ENCODE assay signal across 17 cellular contexts in genomic region chr9:128409450-128409849, GRCh38. TPM values are rescaled to one million over a fixed set of nuclear protein-coding genes. Genes with fewer than 3 reads are reported as not detected.
DNase-seq lines count a peak whose midpoint lies in the region; ATAC-seq and TF ChIP-seq lines count a peak whose summit lies in the region.
"Had no signal": no experiment of that assay in that cellular context is flagged by ENCODE, and none has a peak within 500 bp of the region (broad histone marks: within the 10 kb centered on the region; RNA-seq: fewer than 3 reads in every experiment).

No MANE protein-coding gene starts in this region.

- peaks cover 71% of the 10 kb centered on the region for H3K4me1 Mint-ChIP-seq in neural crest cell
- H3K4me1 Mint-ChIP-seq: B cell; CD4-positive, CD25-positive, alpha-beta regulatory T cell had no signal

- peak overlapping the region; percentile 48 for H3K4me3 Mint-ChIP-seq in neural crest cell
- H3K4me3 Mint-ChIP-seq: B cell; CD4-positive, CD25-positive, alpha-beta regulatory T cell had no signal

- H3K27me3 ChIP-seq in NT2/D1 (ENCODE audit: insufficient read depth, insufficient read length) = peaks cover 64% of the 10 kb centered on the region
- H3K27me3 ChIP-seq in testis = no peaks in the 10 kb centered on the region

- peaks cover 8% of the 10 kb centered on the region for H3K27me3 Mint-ChIP-seq in neural crest cell (ENCODE audit: low read depth)

- no peaks in the 10 kb centered on the region for H3K36me3 Mint-ChIP-seq in neural crest cell (ENCODE audit: low read depth)
- H3K36me3 Mint-ChIP-seq: CD4-positive, CD25-positive, alpha-beta regulatory T cell had no signal

- intact Hi-C loops in testis (cut with DNase I; ENCODE audit: low total_unique reads) = no loop called here

- H3K9ac ChIP-seq in NT2/D1 (ENCODE audit: insufficient read length, low read depth) = peak overlapping the region; percentile 68
- H3K9ac ChIP-seq: KMS-11 had no signal

- ATAC-seq in GM21619 (IDR thresholded peaks at IDR 0.05; ENCODE audit: unreplicated experiment) = no peak
- ATAC-seq in GM21717 (IDR thresholded peaks at IDR 0.05; ENCODE audit: unreplicated experiment) = no peak

- H3K9me3 ChIP-seq in NT2/D1 (ENCODE audit: insufficient read depth, low read length) (no peaks in the 10 kb centered on the region), testis (no peaks in the 10 kb centered on the region)
- H3K9me3 ChIP-seq: SJCRH30 had no signal

- no peak for TF ChIP-seq CTCF in neural crest cell (conservative IDR thresholded peaks at IDR 0.05)
- no peak for TF ChIP-seq CTCF in testis (IDR thresholded peaks at IDR 0.05)

- no peak for TF ChIP-seq POLR2A in testis (IDR thresholded peaks at IDR 0.05)

- peak overlapping the region; percentile 97 for H3K27ac Mint-ChIP-seq in neural crest cell (ENCODE audit: unreplicated experiment)
- H3K27ac Mint-ChIP-seq: B cell; CD4-positive, CD25-positive, alpha-beta regulatory T cell had no signal

- WGBS in testis, 2 donors = 61 to 73% methylated on average over 6 to 8 of the region's 8 CpGs

- H3K4me1 ChIP-seq in NT2/D1 (ENCODE audit: insufficient read depth, insufficient read length) (peaks cover 39% of the 10 kb centered on the region), testis (no peaks in the 10 kb centered on the region)

- DNase-seq in NT2/D1 (ENCODE audit: low read depth, low spot score) (no peak), neural crest cell (ENCODE audit: low read depth, low spot score) (no peak), testis (no peak), foreskin melanocyte (no peak)
- DNase-seq: CD4-positive, CD25-positive, alpha-beta regulatory T cell; NCI-H1436; NCI-H2029; NCI-H2171; NCI-H446 treated with DMSO at 0.1 percent for 48 hours; NCI-H748 treated with DMSO at 0.1 percent for 48 hours had no signal

- H3K4me3 ChIP-seq in NT2/D1 (ENCODE audit: insufficient read length, low read depth) = peak overlapping the region; percentile 0
- no peak overlapping the region for H3K4me3 ChIP-seq in testis
- H3K4me3 ChIP-seq: SJCRH30 had no signal

- H3K36me3 ChIP-seq in NT2/D1 (ENCODE audit: insufficient read depth, insufficient read length, low read length) (no peaks in the 10 kb centered on the region), testis (ENCODE audit: low read depth, missing control alignments) (no peaks in the 10 kb centered on the region)
- H3K36me3 ChIP-seq: SJCRH30 had no signal

- peak overlapping the region; percentile 99 for H3K27ac ChIP-seq in cingulate gyrus (ENCODE audit: low read depth, low read length)
- H3K27ac ChIP-seq in testis = no peak overlapping the region
- H3K27ac ChIP-seq: KMS-11, RWPE1, SJCRH30 had no signal

- no peaks in the 10 kb centered on the region for H3K9me3 Mint-ChIP-seq in neural crest cell

RNA-seq across cellular contexts. Expression of gene CERCAM, which starts 11.2 kb away (rescaled TPM):
- total RNA-seq in neural crest cell = 49.7 and 56.4 TPM in 2 replicates
- total RNA-seq in testis = 10 to 100 TPM; 19.7 to 21.7 TPM
- polyA plus RNA-seq in testis (ENCODE audit: insufficient read depth, low read depth, low replicate concordance) = 26.0 TPM
- polyA plus RNA-seq: CD4-positive, CD25-positive, alpha-beta regulatory T cell had no signal

RNA-seq across cellular contexts. Expression of gene URM1, which starts 38.3 kb away (rescaled TPM):
- total RNA-seq in neural crest cell (69.9 and 73.2 TPM in 2 replicates), testis (10 to 100 TPM; 31.5 to 36.8 TPM)
- polyA plus RNA-seq in testis (ENCODE audit: insufficient read depth, low read depth, low replicate concordance) = 51.1 TPM

RNA-seq across cellular contexts. Expression of gene ODF2, which starts 46.4 kb away (rescaled TPM):
- 85.2 and 85.5 TPM in 2 replicates for total RNA-seq in neural crest cell
- 100 to 1,000 TPM; 189 to 421 TPM for total RNA-seq in testis
- polyA plus RNA-seq in testis (ENCODE audit: insufficient read depth, low read depth, low replicate concordance) = 634 TPM
